Comparison of ENCODE assay signal across 21 cellular contexts in the genomic region with DNA sequence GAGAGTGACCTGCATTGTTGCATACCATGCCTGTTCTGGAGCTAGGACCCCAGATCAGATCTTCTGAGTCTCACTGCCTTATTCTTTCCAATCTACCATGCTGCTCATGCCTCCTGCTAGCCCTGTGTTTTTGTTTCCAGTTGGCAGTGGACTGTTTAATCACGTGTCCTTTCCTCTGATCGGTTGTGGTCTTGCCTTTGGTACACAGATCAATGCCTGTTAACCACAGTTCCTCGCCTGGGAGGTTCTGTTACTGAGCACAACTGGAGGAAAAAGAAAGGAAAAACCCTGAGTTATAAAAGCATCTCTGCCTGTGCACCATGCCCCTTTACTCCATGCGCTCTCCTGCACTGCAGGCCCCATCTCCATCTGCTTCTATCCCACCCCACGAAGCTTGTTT.
A peak's percentile ranks its signal among the peaks of the same experiment; 100 is the strongest.
DNase-seq lines count a peak whose midpoint lies in the region; ATAC-seq, FAIRE-seq and TF ChIP-seq lines count a peak whose summit lies in the region.
"Had no signal": no experiment of that assay in that cellular context is flagged by ENCODE, and none has a peak within 500 bp of the region (broad histone marks: within the 10 kb centered on the region; RNA-seq: fewer than 3 reads in every experiment).

No MANE protein-coding gene starts in this region.

- DNase-seq in activated CD8-positive, alpha-beta memory T cell treated with anti-CD3 and anti-CD28 coated beads, Interleukin-2, amount 10 ng/mL, durations not matched to agents 7 days and 5 days = no peak
- DNase-seq in activated CD8-positive, alpha-beta memory T cell treated with anti-CD3 and anti-CD28 coated beads, Interleukin-2, amount 50 U/mL, for 48 hours = no peak
- peak; percentile 47 for DNase-seq in NCI-H146 treated with DMSO at 0.1 percent for 48 hours (lab: John Stamatoyannopoulos, UW; ENCODE audit: unreplicated experiment)
- no peak for DNase-seq in keratinocyte (ENCODE audit: low read depth, low spot score)
- DNase-seq in stimulated activated naive B cell treated with anti-CD40 and anti-IgM and Interleukin-4, amounts not matched to agents 10 μg/mL and 1 μg/mL and 100 μg/mL, for 72 hours = no peak
- no peak for DNase-seq in activated T-helper 2 cell treated with anti-CD3 and anti-CD28 coated beads, Interferon-gamma antibody, Interleukin-2, Interleukin-4, amounts not matched to agents 10 μg/mL and 5 μg/mL and 100 μg/mL, durations not matched to agents 14 hours and 24 hours and 36 hours (ENCODE audit: low spot score)
- DNase-seq: activated CD8-positive, alpha-beta T cell treated with anti-CD3 and anti-CD28 coated beads, Interleukin-2, amount 10 ng/mL, durations not matched to agents 7 days and 5 days; activated naive CD4-positive, alpha-beta T cell treated with anti-CD3 and anti-CD28 coated beads, Interleukin-2, amount 50 U/mL, for 16 hours; activated T-cell treated with anti-CD3 and anti-CD28 coated beads, Interleukin-2, amount 50 U/mL, for 4 hours; BE2C; heart left ventricle; Karpas-422; left ventricle myocardium superior; NCI-H1048; NCI-H510A treated with DMSO at 0.1 percent for 48 hours; stimulated activated CD4-positive, alpha-beta T cell treated with anti-CD3 and anti-CD28 coated beads, Interleukin-4, amount 100 ng/mL, for 24 hours had no signal

- peak; percentile 23 for ATAC-seq in activated CD8-positive, alpha-beta memory T cell treated with anti-CD3 and anti-CD28 coated beads, Interleukin-2, amount 10 ng/mL, durations not matched to agents 7 days and 5 days
- ATAC-seq in stimulated activated naive B cell treated with anti-CD40 and anti-IgM and Interleukin-4, amounts not matched to agents 10 μg/mL and 1 μg/mL and 100 μg/mL, for 72 hours (replicated peaks) = peak; percentile 38 to 66
- ATAC-seq in HG03097 (IDR thresholded peaks at IDR 0.05; ENCODE audit: low FRiP score, unreplicated experiment) (no peak), GM19023 (IDR thresholded peaks at IDR 0.05; ENCODE audit: unreplicated experiment) (no peak)
- ATAC-seq: activated CD8-positive, alpha-beta T cell treated with anti-CD3 and anti-CD28 coated beads, Interleukin-2, amount 10 ng/mL, durations not matched to agents 7 days and 5 days; activated T-cell treated with anti-CD3 and anti-CD28 coated beads, Interleukin-2, amount 50 U/mL, for 4 hours; heart left ventricle; left ventricle myocardium superior had no signal

- no peaks in the 10 kb centered on the region for H3K79me2 ChIP-seq in keratinocyte (ENCODE audit: control insufficient read depth, insufficient read depth, low read length)

- no peak overlapping the region for H2AFZ ChIP-seq in keratinocyte (ENCODE audit: control insufficient read depth, low read length)

- H3K27ac ChIP-seq in keratinocyte (ENCODE audit: control insufficient read depth, insufficient read depth, low read length) = no peak overlapping the region
- H3K27ac ChIP-seq: heart left ventricle, neutrophil, spleen had no signal

- no peaks in the 10 kb centered on the region for H4K20me1 ChIP-seq in keratinocyte (ENCODE audit: control insufficient read depth, extremely low read depth, insufficient read depth, low read length)

- H3K9me3 ChIP-seq in keratinocyte (ENCODE audit: control insufficient read depth, low read depth, low read length) = no peaks in the 10 kb centered on the region
- H3K9me3 ChIP-seq: BE2C, breast epithelium, heart left ventricle, neutrophil, spleen had no signal

- H3K9me3 Mint-ChIP-seq in activated CD8-positive, alpha-beta memory T cell treated with anti-CD3 and anti-CD28 coated beads, Interleukin-2, amount 10 ng/mL, durations not matched to agents 7 days and 5 days (ENCODE audit: low read depth) = no peaks in the 10 kb centered on the region
- H3K9me3 Mint-ChIP-seq in stimulated activated naive B cell treated with anti-CD40 and anti-IgM and Interleukin-4, amounts not matched to agents 10 μg/mL and 1 μg/mL and 100 μg/mL, for 72 hours = peaks cover 0 to 4% of the 10 kb centered on the region in 2 donors
- H3K9me3 Mint-ChIP-seq in activated T-helper 2 cell treated with anti-CD3 and anti-CD28 coated beads, Interferon-gamma antibody, Interleukin-2, Interleukin-4, amounts not matched to agents 10 μg/mL and 5 μg/mL and 100 μg/mL, durations not matched to agents 14 hours and 24 hours and 36 hours = no peaks in the 10 kb centered on the region
- H3K9me3 Mint-ChIP-seq: activated T-cell treated with anti-CD3 and anti-CD28 coated beads, Interleukin-2, amount 50 U/mL, for 4 hours had no signal

- no peak overlapping the region for H3K4me3 ChIP-seq in keratinocyte (ENCODE audit: control insufficient read depth in 2 of 3, extremely low read depth in 1 of 3, insufficient read depth in 2 of 3, low read depth in 1 of 3, low read length in 3 of 3)
- H3K4me3 ChIP-seq: breast epithelium, heart left ventricle, spleen had no signal

- CTCF ChIA-PET in activated CD8-positive, alpha-beta memory T cell treated with anti-CD3 and anti-CD28 coated beads, Interleukin-2, amount 10 ng/mL, durations not matched to agents 7 days and 5 days (lab: Charles Lee) = no interaction called here

- no peaks in the 10 kb centered on the region for H3K36me3 ChIP-seq in keratinocyte (ENCODE audit: control insufficient read depth in 2 of 2, extremely low read depth in 1 of 2, insufficient read depth in 2 of 2, low read length in 2 of 2)
- H3K36me3 ChIP-seq: BE2C, breast epithelium, neutrophil, spleen had no signal

- H3K4me1 Mint-ChIP-seq in activated CD8-positive, alpha-beta memory T cell treated with anti-CD3 and anti-CD28 coated beads, Interleukin-2, amount 10 ng/mL, durations not matched to agents 7 days and 5 days = peaks cover 25% of the 10 kb centered on the region
- H3K4me1 Mint-ChIP-seq in stimulated activated naive B cell treated with anti-CD40 and anti-IgM and Interleukin-4, amounts not matched to agents 10 μg/mL and 1 μg/mL and 100 μg/mL, for 72 hours = peaks cover 41 to 66% of the 10 kb centered on the region in 2 donors
- peaks cover 15% of the 10 kb centered on the region for H3K4me1 Mint-ChIP-seq in activated T-helper 2 cell treated with anti-CD3 and anti-CD28 coated beads, Interferon-gamma antibody, Interleukin-2, Interleukin-4, amounts not matched to agents 10 μg/mL and 5 μg/mL and 100 μg/mL, durations not matched to agents 14 hours and 24 hours and 36 hours (ENCODE audit: low read depth)

- no peak for TF ChIP-seq CTCF in keratinocyte (optimal IDR thresholded peaks at IDR 0.05 in 1 of 3, IDR thresholded peaks at IDR 0.05 in 1 of 3, conservative IDR thresholded peaks at IDR 0.05 in 1 of 3; ENCODE audit: extremely low read depth in 1 of 3, insufficient read depth in 2 of 3, low read length in 3 of 3)

- H3K9me1 ChIP-seq in keratinocyte (ENCODE audit: control insufficient read depth, extremely low read depth, insufficient read depth, low read length) = no peaks in the 10 kb centered on the region

- H3K4me2 ChIP-seq in keratinocyte (ENCODE audit: control insufficient read depth, extremely low read depth, insufficient read depth, low read depth, low read length) = peak overlapping the region; percentile 6

- no peaks in the 10 kb centered on the region for H3K36me3 Mint-ChIP-seq in activated CD8-positive, alpha-beta memory T cell treated with anti-CD3 and anti-CD28 coated beads, Interleukin-2, amount 10 ng/mL, durations not matched to agents 7 days and 5 days
- H3K36me3 Mint-ChIP-seq in stimulated activated naive B cell treated with anti-CD40 and anti-IgM and Interleukin-4, amounts not matched to agents 10 μg/mL and 1 μg/mL and 100 μg/mL, for 72 hours = peaks cover 45 to 77% of the 10 kb centered on the region in 2 donors
- H3K36me3 Mint-ChIP-seq in activated T-helper 2 cell treated with anti-CD3 and anti-CD28 coated beads, Interferon-gamma antibody, Interleukin-2, Interleukin-4, amounts not matched to agents 10 μg/mL and 5 μg/mL and 100 μg/mL, durations not matched to agents 14 hours and 24 hours and 36 hours (ENCODE audit: low read depth) = no peaks in the 10 kb centered on the region

- H3K4me3 Mint-ChIP-seq in activated CD8-positive, alpha-beta memory T cell treated with anti-CD3 and anti-CD28 coated beads, Interleukin-2, amount 10 ng/mL, durations not matched to agents 7 days and 5 days = no peak overlapping the region
- no peak overlapping the region for H3K4me3 Mint-ChIP-seq in stimulated activated naive B cell treated with anti-CD40 and anti-IgM and Interleukin-4, amounts not matched to agents 10 μg/mL and 1 μg/mL and 100 μg/mL, for 72 hours
- H3K4me3 Mint-ChIP-seq in activated T-helper 2 cell treated with anti-CD3 and anti-CD28 coated beads, Interferon-gamma antibody, Interleukin-2, Interleukin-4, amounts not matched to agents 10 μg/mL and 5 μg/mL and 100 μg/mL, durations not matched to agents 14 hours and 24 hours and 36 hours (ENCODE audit: low read depth) = no peak overlapping the region
- H3K4me3 Mint-ChIP-seq: activated CD8-positive, alpha-beta T cell treated with anti-CD3 and anti-CD28 coated beads, Interleukin-2, amount 10 ng/mL, durations not matched to agents 7 days and 5 days; activated T-cell treated with anti-CD3 and anti-CD28 coated beads, Interleukin-2, amount 50 U/mL, for 4 hours had no signal

- no peak overlapping the region for H3K9ac ChIP-seq in keratinocyte (ENCODE audit: control insufficient read depth, extremely low read depth, insufficient read depth, low read length)

- FAIRE-seq in keratinocyte (lab: Jason Lieb, UNC) = no peak

- H3K27me3 Mint-ChIP-seq in activated CD8-positive, alpha-beta memory T cell treated with anti-CD3 and anti-CD28 coated beads, Interleukin-2, amount 10 ng/mL, durations not matched to agents 7 days and 5 days = no peaks in the 10 kb centered on the region
- H3K27me3 Mint-ChIP-seq in stimulated activated naive B cell treated with anti-CD40 and anti-IgM and Interleukin-4, amounts not matched to agents 10 μg/mL and 1 μg/mL and 100 μg/mL, for 72 hours = no peaks in the 10 kb centered on the region
- H3K27me3 Mint-ChIP-seq in activated T-helper 2 cell treated with anti-CD3 and anti-CD28 coated beads, Interferon-gamma antibody, Interleukin-2, Interleukin-4, amounts not matched to agents 10 μg/mL and 5 μg/mL and 100 μg/mL, durations not matched to agents 14 hours and 24 hours and 36 hours (ENCODE audit: low read depth) = no peaks in the 10 kb centered on the region

- H3K4me1 ChIP-seq in keratinocyte (ENCODE audit: control insufficient read depth, extremely low read depth, insufficient read depth, low read length) = peaks cover 32% of the 10 kb centered on the region
- H3K4me1 ChIP-seq: BE2C had no signal

- H3K27ac Mint-ChIP-seq in activated CD8-positive, alpha-beta memory T cell treated with anti-CD3 and anti-CD28 coated beads, Interleukin-2, amount 10 ng/mL, durations not matched to agents 7 days and 5 days = no peak overlapping the region
- peak overlapping the region; percentile 63 for H3K27ac Mint-ChIP-seq in stimulated activated naive B cell treated with anti-CD40 and anti-IgM and Interleukin-4, amounts not matched to agents 10 μg/mL and 1 μg/mL and 100 μg/mL, for 72 hours
- no peak overlapping the region for H3K27ac Mint-ChIP-seq in activated T-helper 2 cell treated with anti-CD3 and anti-CD28 coated beads, Interferon-gamma antibody, Interleukin-2, Interleukin-4, amounts not matched to agents 10 μg/mL and 5 μg/mL and 100 μg/mL, durations not matched to agents 14 hours and 24 hours and 36 hours
- H3K27ac Mint-ChIP-seq: activated CD8-positive, alpha-beta T cell treated with anti-CD3 and anti-CD28 coated beads, Interleukin-2, amount 10 ng/mL, durations not matched to agents 7 days and 5 days had no signal

- intact Hi-C loops in activated T-helper 2 cell treated with anti-CD3 and anti-CD28 coated beads, Interferon-gamma antibody, Interleukin-2, Interleukin-4, amounts not matched to agents 10 μg/mL and 5 μg/mL and 100 μg/mL, durations not matched to agents 14 hours and 24 hours and 36 hours (cut with micrococcal nuclease) = no loop called here

- no peaks in the 10 kb centered on the region for H3K27me3 ChIP-seq in keratinocyte (ENCODE audit: control insufficient read depth, extremely low read depth, insufficient read depth, low read length)
- H3K27me3 ChIP-seq: BE2C, breast epithelium, heart left ventricle, neutrophil, spleen had no signal

- dilution Hi-C loops in keratinocyte (cut with MboI; ENCODE audit: extremely low pct_ligation_motif_present, low sequenced_read_pairs) = no loop called here

Comparison
In these comparisons a context has a peak if more than half of its experiments do, and no peak if none do; other contexts are left out.
1. ATAC-seq: peak in activated CD8-positive, alpha-beta memory T cell treated with anti-CD3 and anti-CD28 coated beads, Interleukin-2, amount 10 ng/mL, durations not matched to agents 7 days and 5 days (single experiment) and stimulated activated naive B cell treated with anti-CD40 and anti-IgM and Interleukin-4, amounts not matched to agents 10 μg/mL and 1 μg/mL and 100 μg/mL, for 72 hours (2 of 2); none in HG03097 (single experiment) and GM19023 (single experiment).